Comparison of ENCODE assay signal across 9 cellular contexts in the genomic region with DNA sequence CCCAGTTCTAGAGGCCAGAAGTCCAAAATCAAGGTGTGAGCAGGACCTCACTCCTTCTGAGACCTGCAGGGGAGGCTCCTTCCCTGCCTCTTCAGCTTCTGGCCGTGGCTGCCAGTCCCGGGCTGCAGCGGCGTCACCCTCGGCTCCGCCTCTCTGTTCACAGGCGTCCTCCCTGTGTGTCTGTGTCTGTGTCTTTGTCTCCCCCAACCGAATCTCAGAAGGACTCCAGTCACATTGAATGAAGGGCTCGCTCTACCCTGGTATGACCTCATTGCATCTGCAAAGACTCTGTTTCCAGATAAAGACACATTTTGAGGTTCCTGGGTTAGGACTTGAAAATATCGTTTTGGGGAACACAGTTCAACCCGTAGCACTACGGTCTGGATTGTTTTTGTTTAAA. TPM values are rescaled to one million over a fixed set of nuclear protein-coding genes. Genes with fewer than 3 reads are reported as not detected.
A peak's percentile ranks its signal among the peaks of the same experiment; 100 is the strongest.
DNase-seq lines count a peak whose midpoint lies in the region; ATAC-seq and TF ChIP-seq lines count a peak whose summit lies in the region.
"Had no signal": no experiment of that assay in that cellular context is flagged by ENCODE, and none has a peak within 500 bp of the region (broad histone marks: within the 10 kb centered on the region; RNA-seq: fewer than 3 reads in every experiment).

No MANE protein-coding gene starts in this region.

- no peak overlapping the region for H3K27ac Mint-ChIP-seq in activated CD4-positive, alpha-beta T cell treated with anti-CD3 and anti-CD28 coated beads, Interleukin-2, amount 10 ng/mL, durations not matched to agents 7 days and 5 days
- no peak overlapping the region for H3K27ac Mint-ChIP-seq in natural killer cell
- H3K27ac Mint-ChIP-seq: dendritic cell treated with granulocyte-macrophage colony-stimulating factor and Interleukin-4, amounts not matched to agents 40 ng/mL and 50 ng/mL, for 4 days had no signal

- TF ChIP-seq CTCF in AG09309 (IDR thresholded peaks at IDR 0.05; ENCODE audit: control insufficient read depth, insufficient read depth, low read depth, low read length, missing control alignments) (peak; percentile 11), epithelial cell of esophagus (IDR thresholded peaks at IDR 0.05; ENCODE audit: insufficient read depth, low read depth, low read length, missing control alignments) (peak; percentile 57), natural killer cell (IDR thresholded peaks at IDR 0.05) (no peak), upper lobe of left lung (IDR thresholded peaks at IDR 0.05) (peak in 2 of 6 experiments; percentile 19 to 34)

- no peaks in the 10 kb centered on the region for H3K36me3 ChIP-seq in upper lobe of left lung

- no peak for DNase-seq in AG09309 (ENCODE audit: low read depth)
- peak; percentile 61 for DNase-seq in NCI-H2107 (lab: John Stamatoyannopoulos, UW)
- DNase-seq in activated CD4-positive, alpha-beta T cell treated with anti-CD3 and anti-CD28 coated beads, Interleukin-2, amount 10 ng/mL, durations not matched to agents 7 days and 5 days: peak; percentile 46
- peak; percentile 56 for DNase-seq in epithelial cell of esophagus (ENCODE audit: low read depth)
- no peak for DNase-seq in natural killer cell
- peak; percentile 73 to 88 for DNase-seq in upper lobe of left lung
- DNase-seq in NCI-H1105 (lab: John Stamatoyannopoulos, UW): no peak

- no peaks in the 10 kb centered on the region for H3K9me3 Mint-ChIP-seq in activated CD4-positive, alpha-beta T cell treated with anti-CD3 and anti-CD28 coated beads, Interleukin-2, amount 10 ng/mL, durations not matched to agents 7 days and 5 days
- H3K9me3 Mint-ChIP-seq in natural killer cell: no peaks in the 10 kb centered on the region
- H3K9me3 Mint-ChIP-seq: dendritic cell treated with granulocyte-macrophage colony-stimulating factor and Interleukin-4, amounts not matched to agents 40 ng/mL and 50 ng/mL, for 4 days had no signal

- CTCF ChIA-PET in activated CD4-positive, alpha-beta T cell treated with anti-CD3 and anti-CD28 coated beads, Interleukin-2, amount 10 ng/mL, durations not matched to agents 7 days and 5 days (lab: Charles Lee): interaction anchor here (0.6 kb wide), 1 partner anchor 57 kb away, joined by 4 read pairs; no protein-coding TSS in a partner anchor

- no peaks in the 10 kb centered on the region for H3K9me3 ChIP-seq in upper lobe of left lung

- peaks cover 0 to 5% (median 0%) of the 10 kb centered on the region in 4 donors for H3K4me1 ChIP-seq in upper lobe of left lung

- TF ChIP-seq EP300 in upper lobe of left lung (IDR thresholded peaks at IDR 0.05): no peak

- WGBS in upper lobe of left lung, 2 donors: 15 to 23% methylated on average over 6 to 12 of the region's 12 CpGs

- H3K4me3 Mint-ChIP-seq in activated CD4-positive, alpha-beta T cell treated with anti-CD3 and anti-CD28 coated beads, Interleukin-2, amount 10 ng/mL, durations not matched to agents 7 days and 5 days: no peak overlapping the region
- H3K4me3 Mint-ChIP-seq in natural killer cell: no peak overlapping the region
- H3K4me3 Mint-ChIP-seq: dendritic cell treated with granulocyte-macrophage colony-stimulating factor and Interleukin-4, amounts not matched to agents 40 ng/mL and 50 ng/mL, for 4 days had no signal

- H3K27me3 ChIP-seq in upper lobe of left lung: no peaks in the 10 kb centered on the region

- peaks cover 7% of the 10 kb centered on the region for H3K4me1 Mint-ChIP-seq in activated CD4-positive, alpha-beta T cell treated with anti-CD3 and anti-CD28 coated beads, Interleukin-2, amount 10 ng/mL, durations not matched to agents 7 days and 5 days
- no peaks in the 10 kb centered on the region for H3K4me1 Mint-ChIP-seq in natural killer cell

- intact Hi-C loops in natural killer cell (cut with micrococcal nuclease): loop anchor here (1.0 kb wide), 1 partner anchor 209 kb away; no protein-coding TSS in a partner anchor

- H3K36me3 Mint-ChIP-seq in activated CD4-positive, alpha-beta T cell treated with anti-CD3 and anti-CD28 coated beads, Interleukin-2, amount 10 ng/mL, durations not matched to agents 7 days and 5 days (ENCODE audit: low read depth): no peaks in the 10 kb centered on the region
- no peaks in the 10 kb centered on the region for H3K36me3 Mint-ChIP-seq in natural killer cell

- no peak overlapping the region for H3K4me3 ChIP-seq in AG09309 (ENCODE audit: control insufficient read depth, low read depth, low read length)
- no peak overlapping the region for H3K4me3 ChIP-seq in epithelial cell of esophagus (ENCODE audit: low read length)
- no peak overlapping the region for H3K4me3 ChIP-seq in upper lobe of left lung

- peak; percentile 75 for ATAC-seq in GM19438 (IDR thresholded peaks at IDR 0.05; ENCODE audit: low read depth, unreplicated experiment)
- peak; percentile 88 to 97 (median 89) for ATAC-seq in natural killer cell
- peak; percentile 71 to 92 for ATAC-seq in upper lobe of left lung (ENCODE audit: low FRiP score in 2 of 2)

- peaks cover 23% of the 10 kb centered on the region for H3K27me3 Mint-ChIP-seq in activated CD4-positive, alpha-beta T cell treated with anti-CD3 and anti-CD28 coated beads, Interleukin-2, amount 10 ng/mL, durations not matched to agents 7 days and 5 days
- H3K27me3 Mint-ChIP-seq in natural killer cell (ENCODE audit: low read depth in 2 of 2): peaks cover 18 to 40% of the 10 kb centered on the region in 2 donors

- H3K27ac ChIP-seq in upper lobe of left lung: no peak overlapping the region

- POLR2A ChIA-PET in activated CD4-positive, alpha-beta T cell treated with anti-CD3 and anti-CD28 coated beads, Interleukin-2, amount 10 ng/mL, durations not matched to agents 7 days and 5 days (lab: Charles Lee): no interaction called here

- no peak for TF ChIP-seq POLR2A in upper lobe of left lung (IDR thresholded peaks at IDR 0.05)

RNA-seq across cellular contexts. Expression of a gene that starts 33.1 kb away (rescaled TPM):
- 10 to 100 TPM; 17.3 to 18.9 TPM for total RNA-seq in activated CD4-positive, alpha-beta T cell treated with anti-CD3 and anti-CD28 coated beads, Interleukin-2, amount 10 ng/mL, durations not matched to agents 7 days and 5 days
- total RNA-seq in natural killer cell: 10 to 100 TPM; 31.7 to 50.2 (median 44.0) TPM
- 10 to 100 TPM; 31.2 to 63.8 (median 43.2) TPM for total RNA-seq in upper lobe of left lung

RNA-seq across cellular contexts. Expression of a gene that starts 36.1 kb away (rescaled TPM):
- not detected for total RNA-seq in activated CD4-positive, alpha-beta T cell treated with anti-CD3 and anti-CD28 coated beads, Interleukin-2, amount 10 ng/mL, durations not matched to agents 7 days and 5 days
- total RNA-seq in natural killer cell (not detected), upper lobe of left lung (not detected)

Comparison
In these comparisons a context has a peak if more than half of its experiments do, and no peak if none do; other contexts are left out.
1. DNase-seq: peak in NCI-H2107 (single experiment), activated CD4-positive, alpha-beta T cell treated with anti-CD3 and anti-CD28 coated beads, Interleukin-2, amount 10 ng/mL, durations not matched to agents 7 days and 5 days (single experiment), epithelial cell of esophagus (single experiment) and upper lobe of left lung (2 of 2); none in AG09309 (single experiment), natural killer cell (single experiment) and NCI-H1105 (single experiment).
2. Peak in every context shown above with its lines, with median percentiles within 50 percentile points of each other: ATAC-seq.